In genomic region chr3:182936239-182936946, GRCh38 we compare ENCODE assay signal across 14 cellular contexts.
"Had no signal": no experiment of that assay in that cellular context is flagged by ENCODE, and none has a peak within 500 bp of the region (broad histone marks: within the 10 kb centered on the region; RNA-seq: fewer than 3 reads in every experiment).

No MANE protein-coding gene starts in this region.

- H2AFZ ChIP-seq: neural progenitor cell had no signal

- H3K27me3 ChIP-seq: esophagus squamous epithelium, neural progenitor cell, SJSA1, stomach had no signal

- H3K4me1 Mint-ChIP-seq: neural progenitor cell had no signal

- H3K36me3 ChIP-seq: esophagus squamous epithelium, SJSA1 had no signal

- DNase-seq: activated CD4-positive, alpha-beta T cell treated with anti-CD3 and anti-CD28 coated beads, Interleukin-2, amount 50 U/mL, for 48 hours; activated CD4-positive, CD25-positive, alpha-beta regulatory T cell treated with anti-CD3 and anti-CD28 coated beads, Interleukin-2, amount 50 U/mL, for 72 hours; activated naive CD4-positive, alpha-beta T cell treated with anti-CD3 and anti-CD28 coated beads for 36 hours; caudate nucleus; esophagus squamous epithelium; hypothalamus; stimulated activated CD4-positive, alpha-beta T cell treated with anti-CD3 and anti-CD28 coated beads, Interleukin-12 subunit alpha, Interleukin-12 subunit beta, amount 100 ng/mL, for 4 hours; stimulated activated CD4-positive, alpha-beta T cell treated with anti-CD3 and anti-CD28 coated beads, Interleukin-2, amount 100 ng/mL, for 24 hours; stomach; SW 1271 had no signal

- H3K9me3 ChIP-seq: SJSA1 had no signal

- H3K27ac Mint-ChIP-seq: activated naive CD4-positive, alpha-beta T cell treated with anti-CD3 and anti-CD28 coated beads for 36 hours; neural progenitor cell had no signal

- H3K4me1 ChIP-seq: neural progenitor cell, SJSA1 had no signal

- H3K4me3 ChIP-seq: esophagus squamous epithelium, neural progenitor cell, SJSA1, stomach had no signal

- H3K4me3 Mint-ChIP-seq: activated naive CD4-positive, alpha-beta T cell treated with anti-CD3 and anti-CD28 coated beads for 36 hours; neural progenitor cell had no signal

- H3K4me2 ChIP-seq: neural progenitor cell had no signal

- H3K9ac ChIP-seq: neural progenitor cell had no signal

- H3K27ac ChIP-seq: esophagus squamous epithelium, neural progenitor cell, SJSA1, stomach had no signal

- FAIRE-seq: colon, endothelial cell of umbilical vein had no signal
